Comparison of ENCODE assay signal across 18 cellular contexts in the genomic region with DNA sequence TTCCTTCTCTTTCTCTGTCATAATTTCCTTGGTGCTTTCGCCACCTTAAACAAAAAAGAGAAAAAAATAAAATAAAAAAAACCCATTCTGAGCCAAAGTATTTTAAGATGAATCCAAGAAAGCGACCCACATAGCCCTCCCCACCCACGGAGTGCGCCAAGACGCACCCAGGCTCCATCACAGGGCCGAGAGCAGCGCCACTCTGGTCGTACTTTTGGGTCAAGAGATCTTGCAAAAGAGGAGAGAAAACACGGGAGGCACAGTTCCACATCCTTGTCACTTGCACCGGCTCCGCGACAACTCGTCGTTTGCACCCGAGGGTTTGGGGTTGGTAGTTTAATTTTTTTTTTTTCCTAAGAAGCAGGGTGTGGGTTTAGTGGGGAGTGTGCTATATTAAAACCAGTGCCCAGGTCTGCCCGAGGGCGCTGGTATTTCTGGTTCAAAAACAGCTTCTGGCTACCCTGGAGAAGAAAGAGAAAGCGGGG. TPM values are rescaled to one million over a fixed set of nuclear protein-coding genes. Genes with fewer than 3 reads are reported as not detected.
DNase-seq lines count a peak whose midpoint lies in the region; ATAC-seq and TF ChIP-seq lines count a peak whose summit lies in the region.
"Had no signal": no experiment of that assay in that cellular context is flagged by ENCODE, and none has a peak within 500 bp of the region (broad histone marks: within the 10 kb centered on the region; RNA-seq: fewer than 3 reads in every experiment).

No MANE protein-coding gene starts in this region.

- H3K9me2 ChIP-seq in OCI-LY7 (ENCODE audit: insufficient read depth, low read length), result no peaks in the 10 kb centered on the region

- peak overlapping the region; percentile 78 for H3K27ac Mint-ChIP-seq in activated CD4-positive, alpha-beta T cell treated with anti-CD3 and anti-CD28 coated beads, Interleukin-2, amount 10 ng/mL, durations not matched to agents 7 days and 5 days
- no peak overlapping the region for H3K27ac Mint-ChIP-seq in endodermal cell

- TF ChIP-seq POLR2A in sigmoid colon (IDR thresholded peaks at IDR 0.05), result no peak

- H4K20me1 ChIP-seq in OCI-LY7 (ENCODE audit: insufficient read depth, low read length) (no peaks in the 10 kb centered on the region), osteoblast (ENCODE audit: insufficient read depth, low read length) (no peaks in the 10 kb centered on the region)

- peaks cover 81% of the 10 kb centered on the region for H3K27me3 Mint-ChIP-seq in activated CD4-positive, alpha-beta T cell treated with anti-CD3 and anti-CD28 coated beads, Interleukin-2, amount 10 ng/mL, durations not matched to agents 7 days and 5 days
- H3K27me3 Mint-ChIP-seq in endodermal cell (ENCODE audit: insufficient read depth), result peaks cover 96% of the 10 kb centered on the region

- POLR2A ChIA-PET in activated CD4-positive, alpha-beta T cell treated with anti-CD3 and anti-CD28 coated beads, Interleukin-2, amount 10 ng/mL, durations not matched to agents 7 days and 5 days (lab: Charles Lee), result no interaction called here
- POLR2A ChIA-PET in OCI-LY7 (lab: Charles Lee), result no interaction called here

- CTCF ChIA-PET in activated CD4-positive, alpha-beta T cell treated with anti-CD3 and anti-CD28 coated beads, Interleukin-2, amount 10 ng/mL, durations not matched to agents 7 days and 5 days (lab: Charles Lee), result interaction anchor here (1.8 kb wide), 1 partner anchor 10 kb away, joined by 5 read pairs; no protein-coding TSS in a partner anchor
- CTCF ChIA-PET in OCI-LY7 (lab: Charles Lee; ENCODE audit: unreplicated experiment), result no interaction called here

- TF ChIP-seq CTCF in OCI-LY7 (conservative IDR thresholded peaks at IDR 0.05; ENCODE audit: low read length) (0 out of 2 replicates have a peak, but pooled peaks have one; percentile 7), endodermal cell (conservative IDR thresholded peaks at IDR 0.05) (peak; percentile 8), osteoblast (IDR thresholded peaks at IDR 0.05; ENCODE audit: extremely low read depth, low read depth, low read length) (no peak), sigmoid colon (IDR thresholded peaks at IDR 0.05) (no peak)

- no TSS peak for BruUV-seq in OCI-LY7 (replicated peaks; lab: Mats Ljungman, UMichigan)

- no peaks in the 10 kb centered on the region for H3K36me3 Mint-ChIP-seq in activated CD4-positive, alpha-beta T cell treated with anti-CD3 and anti-CD28 coated beads, Interleukin-2, amount 10 ng/mL, durations not matched to agents 7 days and 5 days (ENCODE audit: low read depth)
- H3K36me3 Mint-ChIP-seq in endodermal cell (ENCODE audit: low read depth), result no peaks in the 10 kb centered on the region

- H3K27ac ChIP-seq in OCI-LY7 (ENCODE audit: low read depth, low read length, poor library complexity, severe bottlenecking) (no peak overlapping the region), endodermal cell (ENCODE audit: low read depth, low read length) (no peak overlapping the region), osteoblast (ENCODE audit: low read depth, low read length) (no peak overlapping the region), sigmoid colon (no peak overlapping the region)
- H3K27ac ChIP-seq: colonic mucosa, foreskin keratinocyte, VCaP had no signal

- peaks cover 35% of the 10 kb centered on the region for H3K4me1 Mint-ChIP-seq in activated CD4-positive, alpha-beta T cell treated with anti-CD3 and anti-CD28 coated beads, Interleukin-2, amount 10 ng/mL, durations not matched to agents 7 days and 5 days
- peaks cover 45% of the 10 kb centered on the region for H3K4me1 Mint-ChIP-seq in endodermal cell

- H3K36me3 ChIP-seq in OCI-LY7 (ENCODE audit: insufficient read depth, low read length), result no peaks in the 10 kb centered on the region
- H3K36me3 ChIP-seq in endodermal cell (ENCODE audit: control insufficient read depth, insufficient read depth, low read length), result no peaks in the 10 kb centered on the region
- H3K36me3 ChIP-seq in osteoblast (ENCODE audit: insufficient read depth, low read length), result no peaks in the 10 kb centered on the region
- no peaks in the 10 kb centered on the region for H3K36me3 ChIP-seq in sigmoid colon
- H3K36me3 ChIP-seq: colonic mucosa had no signal

- H3K9me3 Mint-ChIP-seq in activated CD4-positive, alpha-beta T cell treated with anti-CD3 and anti-CD28 coated beads, Interleukin-2, amount 10 ng/mL, durations not matched to agents 7 days and 5 days, result no peaks in the 10 kb centered on the region
- H3K9me3 Mint-ChIP-seq in endodermal cell, result no peaks in the 10 kb centered on the region

- H3K4me3 Mint-ChIP-seq in activated CD4-positive, alpha-beta T cell treated with anti-CD3 and anti-CD28 coated beads, Interleukin-2, amount 10 ng/mL, durations not matched to agents 7 days and 5 days, result peak overlapping the region; percentile 16
- H3K4me3 Mint-ChIP-seq in endodermal cell, result peak overlapping the region; percentile 46

- H3K4me3 ChIP-seq in OCI-LY7 (ENCODE audit: low read depth, low read length, poor library complexity, severe bottlenecking), result no peak overlapping the region
- H3K4me3 ChIP-seq in endodermal cell (ENCODE audit: low read length), result peak overlapping the region; percentile 71
- no peak overlapping the region for H3K4me3 ChIP-seq in osteoblast (ENCODE audit: insufficient read depth, low read length)
- no peak overlapping the region for H3K4me3 ChIP-seq in sigmoid colon
- H3K4me3 ChIP-seq: colonic mucosa, K562 had no signal

- ATAC-seq in HG03439 (IDR thresholded peaks at IDR 0.05; ENCODE audit: unreplicated experiment), result no peak
- ATAC-seq: foreskin keratinocyte had no signal

- no peaks in the 10 kb centered on the region for H3K9me3 ChIP-seq in OCI-LY7 (ENCODE audit: low read length)
- H3K9me3 ChIP-seq in endodermal cell (ENCODE audit: control insufficient read depth, low read length), result no peaks in the 10 kb centered on the region
- no peaks in the 10 kb centered on the region for H3K9me3 ChIP-seq in osteoblast (ENCODE audit: low read depth, low read length)
- H3K9me3 ChIP-seq in sigmoid colon, result no peaks in the 10 kb centered on the region
- H3K9me3 ChIP-seq: colonic mucosa had no signal

- TF ChIP-seq EP300 in sigmoid colon (IDR thresholded peaks at IDR 0.05), result no peak

- H3K9ac ChIP-seq in endodermal cell (ENCODE audit: extremely low read depth, low read length, poor library complexity, severe bottlenecking), result no peak overlapping the region

- no peak for DNase-seq in activated CD4-positive, alpha-beta T cell treated with anti-CD3 and anti-CD28 coated beads, Interleukin-2, amount 10 ng/mL, durations not matched to agents 7 days and 5 days
- DNase-seq in activated CD4-positive, alpha-beta T cell treated with anti-CD3 and anti-CD28 coated beads, Interleukin-2, amount 50 U/mL, for 1 hour, result no peak
- no peak for DNase-seq in OCI-LY7 (ENCODE audit: low spot score)
- DNase-seq in endodermal cell, result no peak
- no peak for DNase-seq in osteoblast (ENCODE audit: insufficient read length, low spot score, missing footprints)
- no peak for DNase-seq in sigmoid colon
- no peak for DNase-seq in COLO668 (lab: John Stamatoyannopoulos, UW; ENCODE audit: unreplicated experiment)
- DNase-seq: AML-193, colonic mucosa, foreskin keratinocyte, HCEC 1CT, NCI-H2107, RPMI8226 had no signal

- WGBS in endodermal cell (ENCODE audit: insufficient coverage in 1 of 2, insufficient read length in 1 of 2), 2 experiments, result 2% methylated on average over 8 to 18 of the region's 18 CpGs
- WGBS in sigmoid colon, 2 donors, result 11 to 12% methylated on average over 18 of the region's 18 CpGs

- H3K27me3 ChIP-seq in endodermal cell (ENCODE audit: control insufficient read depth, insufficient read depth, low read length, poor library complexity, severe bottlenecking), result peaks cover 99% of the 10 kb centered on the region
- H3K27me3 ChIP-seq in osteoblast (ENCODE audit: insufficient read depth, low read length), result peaks cover 97% of the 10 kb centered on the region
- H3K27me3 ChIP-seq in sigmoid colon, result peaks cover 93 to 100% (median 100%) of the 10 kb centered on the region in 3 donors

- H3K4me1 ChIP-seq in OCI-LY7 (ENCODE audit: insufficient read depth, low read length, poor library complexity, severe bottlenecking) (peaks cover 7% of the 10 kb centered on the region), endodermal cell (ENCODE audit: control insufficient read depth, insufficient read depth, low read length) (peaks cover 9% of the 10 kb centered on the region), osteoblast (ENCODE audit: insufficient read depth, low read length) (peaks cover 5% of the 10 kb centered on the region), sigmoid colon (peaks cover 0 to 64% (median 56%) of the 10 kb centered on the region in 4 donors)

- H3K4me2 ChIP-seq in OCI-LY7 (ENCODE audit: low read length) (peak overlapping the region; percentile 49; the same call in 1 of the 2 replicates), osteoblast (ENCODE audit: insufficient read depth, low read length) (peak overlapping the region; percentile 28)

- H3K79me2 ChIP-seq in OCI-LY7 (ENCODE audit: insufficient read depth, low read depth, low read length), result no peaks in the 10 kb centered on the region
- no peaks in the 10 kb centered on the region for H3K79me2 ChIP-seq in osteoblast (ENCODE audit: insufficient read depth, low read length)

- no peak overlapping the region for H2AFZ ChIP-seq in OCI-LY7 (ENCODE audit: low read length)
- H2AFZ ChIP-seq in osteoblast (ENCODE audit: low read length), result no peak overlapping the region

- intact Hi-C loops in OCI-LY7 (cut with micrococcal nuclease; ENCODE audit: unreplicated experiment), result no loop called here
- intact Hi-C loops in sigmoid colon (cut with DNase I), result loop anchor here (10.0 kb wide), 3 partner anchors 368 to 1108 kb away; partner anchors contain the start of gene SP3

RNA-seq across cellular contexts. Expression of gene SP9, which starts 1.7 kb away (rescaled TPM):
- total RNA-seq in activated CD4-positive, alpha-beta T cell treated with anti-CD3 and anti-CD28 coated beads, Interleukin-2, amount 10 ng/mL, durations not matched to agents 7 days and 5 days, result not detected
- total RNA-seq in OCI-LY7 (2014; rRNA removed; shearing (Covaris generic)), result not detected in 2 replicates
- total RNA-seq in OCI-LY7 (2022) (not detected in 2 replicates), endodermal cell (not detected), osteoblast (not detected in 2 replicates), sigmoid colon (not detected)
- polyA plus RNA-seq in endodermal cell (2013, experiment 1 of 2), result 2.8 TPM
- 1.6 TPM for polyA plus RNA-seq in endodermal cell (2013, experiment 2 of 2)
- not detected for polyA plus RNA-seq in sigmoid colon
- total RNA-seq: colonic mucosa, foreskin keratinocyte, left lobe of liver, pulmonary artery endothelial cell had no signal
- polyA plus RNA-seq: foreskin keratinocyte had no signal

Comparison
In these comparisons a context has a peak if more than half of its experiments do, and no peak if none do; other contexts are left out.
1. CTCF ChIP-seq: peak in OCI-LY7 (single experiment) and endodermal cell (single experiment); none in osteoblast (single experiment) and sigmoid colon (0 of 4).